34 cellular contexts compared by ENCODE assay signal in the genomic region with DNA sequence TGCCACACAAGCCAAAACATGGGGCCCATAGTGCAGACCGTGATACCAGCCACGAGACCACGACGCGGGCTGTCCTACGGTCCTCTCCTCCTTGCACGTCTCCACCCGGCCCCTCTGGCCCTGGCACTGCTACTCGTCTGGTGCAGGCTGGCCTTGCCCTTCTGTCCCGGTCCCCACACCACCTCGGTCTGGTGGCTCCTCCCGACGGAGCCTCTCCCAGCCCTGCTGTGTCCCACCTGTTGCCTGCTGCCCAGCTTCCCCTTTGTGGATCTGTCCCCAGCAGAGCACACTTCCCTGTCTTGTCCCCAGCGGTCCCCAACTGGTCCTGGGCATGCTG.
"Had no signal": no experiment of that assay in that cellular context is flagged by ENCODE, and none has a peak within 500 bp of the region (broad histone marks: within the 10 kb centered on the region; RNA-seq: fewer than 3 reads in every experiment).

No MANE protein-coding gene starts in this region.

- H3K4me3 Mint-ChIP-seq: activated B cell treated with CpG ODN at 0.5 μM for 24 hours; activated CD4-positive, alpha-beta memory T cell treated with anti-CD3 and anti-CD28 coated beads for 36 hours; activated CD4-positive, alpha-beta T cell treated with anti-CD3 and anti-CD28 coated beads, Interleukin-2, amount 10 ng/mL, durations not matched to agents 24 days and 14 days; activated CD8-positive, alpha-beta memory T cell treated with anti-CD3 and anti-CD28 coated beads, Interleukin-2, amount 10 ng/mL, durations not matched to agents 7 days and 5 days; activated CD8-positive, alpha-beta T cell treated with anti-CD3 and anti-CD28 coated beads, Interleukin-2, amount 10 ng/mL, durations not matched to agents 7 days and 5 days; activated naive CD4-positive, alpha-beta T cell treated with anti-CD3 and anti-CD28 coated beads for 36 hours; activated naive CD4-positive, alpha-beta T cell treated with anti-CD3 and anti-CD28 coated beads, Interleukin-2, amount 50 U/mL, for 24 hours; activated naive CD8-positive, alpha-beta T cell treated with anti-CD3 and anti-CD28 coated beads for 36 hours; activated naive CD8-positive, alpha-beta T cell treated with anti-CD3 and anti-CD28 coated beads, Interleukin-2, amount 50 U/mL, for 24 hours; activated T-helper 1 cell treated with anti-CD3 and anti-CD28 coated beads, Interleukin-12 subunit alpha, Interleukin-12 subunit beta, Interleukin-2, Interleukin-4 antibody, amounts not matched to agents 30 ng/mL and 10 ng/mL and 1 ng/mL, durations not matched to agents 14 hours and 24 hours and 36 hours; central memory CD8-positive, alpha-beta T cell; effector memory CD8-positive, alpha-beta T cell; T-helper 17 cell; T-helper 2 cell treated with Interferon-gamma antibody and Interleukin-4, amounts not matched to agents 5 μg/mL and 100 μg/mL, for 36 hours had no signal

- DNase-seq: activated B cell treated with CpG ODN at 0.5 μM for 24 hours; activated CD4-positive, alpha-beta memory T cell treated with anti-CD3 and anti-CD28 coated beads for 36 hours; activated CD4-positive, alpha-beta T cell treated with anti-CD3 and anti-CD28 coated beads, Interleukin-2, amount 10 ng/mL, durations not matched to agents 24 days and 14 days; activated CD8-positive, alpha-beta memory T cell treated with anti-CD3 and anti-CD28 coated beads, Interleukin-2, amount 10 ng/mL, durations not matched to agents 7 days and 5 days; activated CD8-positive, alpha-beta memory T cell treated with anti-CD3 and anti-CD28 coated beads, Interleukin-2, amount 50 U/mL, for 4 hours; activated CD8-positive, alpha-beta T cell treated with anti-CD3 and anti-CD28 coated beads, Interleukin-2, amount 10 ng/mL, durations not matched to agents 7 days and 5 days; activated effector memory CD4-positive, alpha-beta T cell treated with anti-CD3 and anti-CD28 coated beads, Interleukin-2, amount 50 U/mL, for 16 hours; activated naive CD4-positive, alpha-beta T cell treated with anti-CD3 and anti-CD28 coated beads for 36 hours; activated naive CD8-positive, alpha-beta T cell treated with anti-CD3 and anti-CD28 coated beads for 36 hours; activated naive CD8-positive, alpha-beta T cell treated with anti-CD3 and anti-CD28 coated beads, Interleukin-2, amount 50 U/mL, for 24 hours; activated T-cell treated with anti-CD3 and anti-CD28 coated beads, Interleukin-2, amount 50 U/mL, for 1 hour; activated T-cell treated with anti-CD3 and anti-CD28 coated beads, Interleukin-2, amount 50 U/mL, for 48 hours; adrenal gland; amygdala; body of pancreas; cortex of kidney; dermis blood vessel endothelial cell; effector CD4-positive, alpha-beta T cell; effector memory CD8-positive, alpha-beta T cell; esophagus squamous epithelium; foreskin melanocyte; T-helper 1 cell; T-helper 17 cell; T1000; WERI-Rb-1 had no signal

- H3K9me3 ChIP-seq: adrenal gland, body of pancreas, esophagus squamous epithelium, gastroesophageal sphincter, heart left ventricle had no signal

- H3K36me3 Mint-ChIP-seq: activated CD4-positive, alpha-beta memory T cell treated with anti-CD3 and anti-CD28 coated beads for 36 hours; activated CD8-positive, alpha-beta memory T cell treated with anti-CD3 and anti-CD28 coated beads, Interleukin-2, amount 10 ng/mL, durations not matched to agents 7 days and 5 days; activated naive CD4-positive, alpha-beta T cell treated with anti-CD3 and anti-CD28 coated beads, Interleukin-2, amount 50 U/mL, for 24 hours; activated naive CD8-positive, alpha-beta T cell treated with anti-CD3 and anti-CD28 coated beads for 36 hours had no signal

- H3K27me3 ChIP-seq: adrenal gland, body of pancreas, gastroesophageal sphincter, heart left ventricle had no signal

- H3K4me1 ChIP-seq: adrenal gland, body of pancreas, gastroesophageal sphincter, heart left ventricle had no signal

- H3K27me3 Mint-ChIP-seq: activated B cell treated with CpG ODN at 0.5 μM for 24 hours; activated CD4-positive, alpha-beta memory T cell treated with anti-CD3 and anti-CD28 coated beads for 36 hours; activated CD4-positive, alpha-beta T cell treated with anti-CD3 and anti-CD28 coated beads, Interleukin-2, amount 10 ng/mL, durations not matched to agents 24 days and 14 days; activated CD8-positive, alpha-beta memory T cell treated with anti-CD3 and anti-CD28 coated beads, Interleukin-2, amount 10 ng/mL, durations not matched to agents 7 days and 5 days; activated naive CD4-positive, alpha-beta T cell treated with anti-CD3 and anti-CD28 coated beads, Interleukin-2, amount 50 U/mL, for 24 hours; activated naive CD8-positive, alpha-beta T cell treated with anti-CD3 and anti-CD28 coated beads for 36 hours; activated naive CD8-positive, alpha-beta T cell treated with anti-CD3 and anti-CD28 coated beads, Interleukin-2, amount 50 U/mL, for 24 hours; central memory CD8-positive, alpha-beta T cell; effector memory CD8-positive, alpha-beta T cell; T-helper 17 cell had no signal

- H3K36me3 ChIP-seq: adrenal gland, esophagus squamous epithelium, gastroesophageal sphincter, heart left ventricle, WERI-Rb-1 had no signal

- ATAC-seq: activated CD4-positive, CD25-positive, alpha-beta regulatory T cell treated with anti-CD3 and anti-CD28 coated beads, Interleukin-2, amount 50 U/mL, for 24 hours; activated CD8-positive, alpha-beta memory T cell treated with anti-CD3 and anti-CD28 coated beads, Interleukin-2, amount 10 ng/mL, durations not matched to agents 7 days and 5 days; activated CD8-positive, alpha-beta T cell treated with anti-CD3 and anti-CD28 coated beads, Interleukin-2, amount 10 ng/mL, durations not matched to agents 7 days and 5 days; activated naive CD8-positive, alpha-beta T cell treated with anti-CD3 and anti-CD28 coated beads, Interleukin-2, amount 50 U/mL, for 24 hours; body of pancreas; effector memory CD8-positive, alpha-beta T cell; gastroesophageal sphincter; heart left ventricle; T-helper 17 cell had no signal

- H3K4me3 ChIP-seq: adrenal gland, body of pancreas, esophagus squamous epithelium, gastroesophageal sphincter, heart left ventricle had no signal

- H3K27ac ChIP-seq: adrenal gland, body of pancreas, epithelial cell of prostate, esophagus squamous epithelium, gastroesophageal sphincter, heart left ventricle, WERI-Rb-1 had no signal

- H3K9me3 Mint-ChIP-seq: activated B cell treated with CpG ODN at 0.5 μM for 24 hours; activated CD4-positive, alpha-beta memory T cell treated with anti-CD3 and anti-CD28 coated beads for 36 hours; activated CD4-positive, alpha-beta T cell treated with anti-CD3 and anti-CD28 coated beads, Interleukin-2, amount 10 ng/mL, durations not matched to agents 24 days and 14 days; activated naive CD4-positive, alpha-beta T cell treated with anti-CD3 and anti-CD28 coated beads for 36 hours; activated naive CD4-positive, alpha-beta T cell treated with anti-CD3 and anti-CD28 coated beads, Interleukin-2, amount 50 U/mL, for 24 hours; activated naive CD8-positive, alpha-beta T cell treated with anti-CD3 and anti-CD28 coated beads for 36 hours; activated naive CD8-positive, alpha-beta T cell treated with anti-CD3 and anti-CD28 coated beads, Interleukin-2, amount 50 U/mL, for 24 hours; activated T-helper 1 cell treated with anti-CD3 and anti-CD28 coated beads, Interleukin-12 subunit alpha, Interleukin-12 subunit beta, Interleukin-2, Interleukin-4 antibody, amounts not matched to agents 30 ng/mL and 10 ng/mL and 1 ng/mL, durations not matched to agents 14 hours and 24 hours and 36 hours; activated T-helper 2 cell treated with anti-CD3 and anti-CD28 coated beads, Interferon-gamma antibody, Interleukin-2, Interleukin-4, amounts not matched to agents 10 μg/mL and 5 μg/mL and 100 μg/mL, durations not matched to agents 14 hours and 24 hours and 36 hours; central memory CD8-positive, alpha-beta T cell; effector memory CD8-positive, alpha-beta T cell; T-helper 2 cell treated with Interferon-gamma antibody and Interleukin-4, amounts not matched to agents 5 μg/mL and 100 μg/mL, for 36 hours had no signal

- H3K4me1 Mint-ChIP-seq: activated B cell treated with CpG ODN at 0.5 μM for 24 hours; activated CD4-positive, alpha-beta T cell treated with anti-CD3 and anti-CD28 coated beads, Interleukin-2, amount 10 ng/mL, durations not matched to agents 24 days and 14 days; activated CD8-positive, alpha-beta memory T cell treated with anti-CD3 and anti-CD28 coated beads, Interleukin-2, amount 10 ng/mL, durations not matched to agents 7 days and 5 days; activated naive CD4-positive, alpha-beta T cell treated with anti-CD3 and anti-CD28 coated beads, Interleukin-2, amount 50 U/mL, for 24 hours; activated naive CD8-positive, alpha-beta T cell treated with anti-CD3 and anti-CD28 coated beads for 36 hours; activated naive CD8-positive, alpha-beta T cell treated with anti-CD3 and anti-CD28 coated beads, Interleukin-2, amount 50 U/mL, for 24 hours; central memory CD8-positive, alpha-beta T cell had no signal

- H3K27ac Mint-ChIP-seq: activated B cell treated with CpG ODN at 0.5 μM for 24 hours; activated CD4-positive, alpha-beta memory T cell treated with anti-CD3 and anti-CD28 coated beads for 36 hours; activated CD4-positive, alpha-beta T cell treated with anti-CD3 and anti-CD28 coated beads, Interleukin-2, amount 10 ng/mL, durations not matched to agents 24 days and 14 days; activated CD8-positive, alpha-beta memory T cell treated with anti-CD3 and anti-CD28 coated beads, Interleukin-2, amount 10 ng/mL, durations not matched to agents 7 days and 5 days; activated CD8-positive, alpha-beta T cell treated with anti-CD3 and anti-CD28 coated beads, Interleukin-2, amount 10 ng/mL, durations not matched to agents 7 days and 5 days; activated naive CD4-positive, alpha-beta T cell treated with anti-CD3 and anti-CD28 coated beads for 36 hours; activated naive CD4-positive, alpha-beta T cell treated with anti-CD3 and anti-CD28 coated beads, Interleukin-2, amount 50 U/mL, for 24 hours; activated naive CD8-positive, alpha-beta T cell treated with anti-CD3 and anti-CD28 coated beads for 36 hours; activated naive CD8-positive, alpha-beta T cell treated with anti-CD3 and anti-CD28 coated beads, Interleukin-2, amount 50 U/mL, for 24 hours; activated T-helper 1 cell treated with anti-CD3 and anti-CD28 coated beads, Interleukin-12 subunit alpha, Interleukin-12 subunit beta, Interleukin-2, Interleukin-4 antibody, amounts not matched to agents 30 ng/mL and 10 ng/mL and 1 ng/mL, durations not matched to agents 14 hours and 24 hours and 36 hours; activated T-helper 2 cell treated with anti-CD3 and anti-CD28 coated beads, Interferon-gamma antibody, Interleukin-2, Interleukin-4, amounts not matched to agents 10 μg/mL and 5 μg/mL and 100 μg/mL, durations not matched to agents 14 hours and 24 hours and 36 hours; T-helper 17 cell; T-helper 2 cell treated with Interferon-gamma antibody and Interleukin-4, amounts not matched to agents 5 μg/mL and 100 μg/mL, for 36 hours had no signal
